ENCODE assay signal across 8 cellular contexts in genomic region chr6:40823917-40824891, GRCh38.
DNase-seq lines count a peak whose midpoint lies in the region; ATAC-seq and TF ChIP-seq lines count a peak whose summit lies in the region.
"Not testable (repeated sequence)": the region's sequence is repeated elsewhere in the genome, so short reads cannot be mapped to it uniquely, and the experiment has no call there.

No MANE protein-coding gene starts in this region.

- H3K36me3 ChIP-seq in mammary epithelial cell (ENCODE audit: insufficient read depth, low read length); upper lobe of left lung: not testable (repeated sequence)

- ATAC-seq in right cardiac atrium (peak; percentile 61 to 62), upper lobe of left lung (ENCODE audit: low FRiP score in 2 of 2) (peak; percentile 66 to 72)

- H3K27me3 Mint-ChIP-seq in neural crest cell (ENCODE audit: low read depth) = not testable (repeated sequence)

- DNase-seq in EL (peak; percentile 62), KBM-7 (peak; percentile 57), NCI-H69 (lab: John Stamatoyannopoulos, UW) (peak; percentile 82), UCSD-AML1 (lab: John Stamatoyannopoulos, UW; ENCODE audit: unreplicated experiment) (peak; percentile 20), mammary epithelial cell (peak; percentile 43), right cardiac atrium (peak in 1 of 3 donors; percentile 47), neural crest cell (ENCODE audit: low read depth, low spot score) (peak; percentile 51), upper lobe of left lung (peak in 1 of 2 donors; percentile 29)

- H3K9ac ChIP-seq in mammary epithelial cell (ENCODE audit: insufficient read depth, low read length) = not testable (repeated sequence)

- not testable (repeated sequence) for BruUV-seq in mammary epithelial cell (replicated peaks; lab: Mats Ljungman, UMichigan)

- H3K27ac Mint-ChIP-seq in neural crest cell (ENCODE audit: unreplicated experiment) = not testable (repeated sequence)

- not testable (repeated sequence) for H3K4me3 ChIP-seq in mammary epithelial cell (replicated peaks in 1 of 3; ENCODE audit: insufficient read depth in 1 of 3, low read depth in 2 of 3, low read length in 3 of 3); right cardiac atrium (ENCODE audit: low read length); upper lobe of left lung

- not testable (repeated sequence) for H3K9me3 Mint-ChIP-seq in neural crest cell

- TF ChIP-seq POLR2A in upper lobe of left lung (IDR thresholded peaks at IDR 0.05) = not testable (repeated sequence)

- dilution Hi-C loops in mammary epithelial cell (cut with HindIII; ENCODE audit: low sequenced_read_pairs) = not testable (repeated sequence)

- not testable (repeated sequence) for TF ChIP-seq EP300 in upper lobe of left lung (IDR thresholded peaks at IDR 0.05)

- H4K20me1 ChIP-seq in mammary epithelial cell (ENCODE audit: insufficient read depth, low read length) = not testable (repeated sequence)

- not testable (repeated sequence) for H2AFZ ChIP-seq in mammary epithelial cell (ENCODE audit: low read depth, low read length)

- not testable (repeated sequence) for H3K4me1 ChIP-seq in mammary epithelial cell (ENCODE audit: insufficient read depth, low read length); right cardiac atrium (ENCODE audit: control insufficient read depth, insufficient read depth, low read length); upper lobe of left lung

- TF ChIP-seq CTCF in mammary epithelial cell (conservative IDR thresholded peaks at IDR 0.05 in 1 of 2, IDR thresholded peaks at IDR 0.05 in 1 of 2; ENCODE audit: extremely low read depth in 1 of 2, insufficient read depth in 1 of 2, low read depth in 1 of 2, low read length in 2 of 2) = peak; percentile 65 to 70
- peak; percentile 71 for TF ChIP-seq CTCF in neural crest cell (conservative IDR thresholded peaks at IDR 0.05)
- peak in 5 of 6 experiments; percentile 16 to 44 (median 38) for TF ChIP-seq CTCF in upper lobe of left lung (IDR thresholded peaks at IDR 0.05)

- H3K27ac ChIP-seq in mammary epithelial cell (ENCODE audit: insufficient read depth, low read depth, low read length); right cardiac atrium (ENCODE audit: low read length); upper lobe of left lung: not testable (repeated sequence)

- CTCF ChIA-PET in mammary epithelial cell (lab: Charles Lee; ENCODE audit: low non-redundant PET) = not testable (repeated sequence)

- H3K9me3 ChIP-seq in mammary epithelial cell (replicated peaks; ENCODE audit: insufficient read depth, low read length); right cardiac atrium (ENCODE audit: control insufficient read depth, low read length); upper lobe of left lung: not testable (repeated sequence)

- 58% methylated on average over 11 of the region's 12 CpGs for WGBS in mammary epithelial cell (ENCODE audit: low coverage, missing lambda C conversion rate)
- WGBS in right cardiac atrium = 46% methylated on average over 12 of the region's 12 CpGs
- 43 to 48% methylated on average over 12 of the region's 12 CpGs for WGBS in upper lobe of left lung, 2 donors

- H3K4me3 Mint-ChIP-seq in neural crest cell = not testable (repeated sequence)

- H3K79me2 ChIP-seq in mammary epithelial cell (ENCODE audit: insufficient read depth, low read length) = not testable (repeated sequence)

- not testable (repeated sequence) for H3K4me1 Mint-ChIP-seq in neural crest cell

- H3K36me3 Mint-ChIP-seq in neural crest cell (ENCODE audit: low read depth) = not testable (repeated sequence)

- not testable (repeated sequence) for H3K27me3 ChIP-seq in mammary epithelial cell (ENCODE audit: insufficient read depth, low read length); right cardiac atrium (ENCODE audit: control insufficient read depth, insufficient read depth); upper lobe of left lung

- intact Hi-C loops in mammary epithelial cell (cut with micrococcal nuclease) = loop anchor here (1.0 to 10.0 kb wide), 5 partner anchors 109 to 496 kb away; no protein-coding TSS in a partner anchor
- intact Hi-C loops in right cardiac atrium (cut with DNase I) = not testable (repeated sequence)

- in situ Hi-C loops in KBM-7 (cut with MboI; ENCODE audit: low pct_unique_long_range_greater_than_20kb, low sequenced_read_pairs) = not testable (repeated sequence)
- in situ Hi-C loops in mammary epithelial cell (cut with MboI; ENCODE audit: low sequenced_read_pairs in 2 of 2) = loop anchor here in 1 of 2 donors (10.0 kb wide), 1 partner anchor 499 kb away; no protein-coding TSS in a partner anchor

- not testable (repeated sequence) for H3K4me2 ChIP-seq in mammary epithelial cell (ENCODE audit: insufficient read depth, low read depth, low read length)
